In genomic region chr15:68022061-68022460, GRCh38 we compare ENCODE assay signal across 22 cellular contexts. TPM values are rescaled to one million over a fixed set of nuclear protein-coding genes. Genes with fewer than 3 reads are reported as not detected.
A peak's percentile ranks its signal among the peaks of the same experiment; 100 is the strongest.
DNase-seq lines count a peak whose midpoint lies in the region; ATAC-seq and TF ChIP-seq lines count a peak whose summit lies in the region.
"Had no signal": no experiment of that assay in that cellular context is flagged by ENCODE, and none has a peak within 500 bp of the region (broad histone marks: within the 10 kb centered on the region; RNA-seq: fewer than 3 reads in every experiment).

No MANE protein-coding gene starts in this region.

- no peak for TF ChIP-seq POLR2A in transverse colon (IDR thresholded peaks at IDR 0.05)

- no peaks in the 10 kb centered on the region for H3K36me3 ChIP-seq in colonic mucosa
- H3K36me3 ChIP-seq in transverse colon: no peaks in the 10 kb centered on the region
- H3K36me3 ChIP-seq: SJSA1, spleen, vagina had no signal

- H3K27ac Mint-ChIP-seq in neural crest cell (ENCODE audit: unreplicated experiment): peak overlapping the region; percentile 62
- H3K27ac Mint-ChIP-seq: activated naive CD4-positive, alpha-beta T cell treated with anti-CD3 and anti-CD28 coated beads, Interleukin-2, amount 10 ng/mL, durations not matched to agents 7 days and 5 days; naive thymus-derived CD8-positive, alpha-beta T cell had no signal

- H3K27ac ChIP-seq in colonic mucosa (no peak overlapping the region), right cardiac atrium (ENCODE audit: low read length) (peak overlapping the region; percentile 43), transverse colon (peak overlapping the region in 1 of 4 donors; percentile 35)
- H3K27ac ChIP-seq: coronary artery, SJSA1, vagina had no signal

- no peak overlapping the region for H3K9ac ChIP-seq in colonic mucosa (ENCODE audit: low read depth in 2 of 2, low read length in 2 of 2)

- H3K4me1 ChIP-seq in colonic mucosa (no peaks in the 10 kb centered on the region), right cardiac atrium (ENCODE audit: control insufficient read depth, insufficient read depth, low read length) (no peaks in the 10 kb centered on the region), transverse colon (no peaks in the 10 kb centered on the region)
- H3K4me1 ChIP-seq: spleen, vagina had no signal

- peak; percentile 87 for ATAC-seq in right cardiac atrium
- ATAC-seq in HG03175 (IDR thresholded peaks at IDR 0.05; ENCODE audit: unreplicated experiment): no peak
- ATAC-seq: naive thymus-derived CD8-positive, alpha-beta T cell had no signal

- intact Hi-C loops in colonic mucosa (cut with DNase I): no loop called here
- intact Hi-C loops in right cardiac atrium (cut with DNase I): no loop called here
- intact Hi-C loops in transverse colon (cut with DNase I; ENCODE audit: low total_unique reads): no loop called here

- peak; percentile 53 for TF ChIP-seq EP300 in transverse colon (IDR thresholded peaks at IDR 0.05; ENCODE audit: low read depth)

- no peak for TF ChIP-seq CTCF in colonic mucosa (IDR thresholded peaks at IDR 0.05)
- no peak for TF ChIP-seq CTCF in neural crest cell (conservative IDR thresholded peaks at IDR 0.05)
- TF ChIP-seq CTCF in transverse colon (IDR thresholded peaks at IDR 0.05): no peak

- in situ Hi-C loops in transverse colon (cut with MboI; ENCODE audit: low pct_ligation_motif_present in 1 of 4, low pct_unique_long_range_greater_than_20kb in 1 of 4, low sequenced_read_pairs in 3 of 4): no loop called here

- 58% methylated on average over 5 of the region's 5 CpGs for WGBS in right cardiac atrium
- WGBS in transverse colon (ENCODE audit: low coverage in 1 of 2), 2 donors: 73% methylated on average over 5 of the region's 5 CpGs; no CpG with 5 or more reads in 1 of the 2 donors

- no peaks in the 10 kb centered on the region for H3K9me3 ChIP-seq in colonic mucosa
- H3K9me3 ChIP-seq in right cardiac atrium (ENCODE audit: control insufficient read depth, low read length): no peaks in the 10 kb centered on the region
- H3K9me3 ChIP-seq in transverse colon: no peaks in the 10 kb centered on the region
- H3K9me3 ChIP-seq: SJSA1, spleen, vagina had no signal

- H3K9me3 Mint-ChIP-seq in neural crest cell: no peaks in the 10 kb centered on the region
- H3K9me3 Mint-ChIP-seq: activated naive CD4-positive, alpha-beta T cell treated with anti-CD3 and anti-CD28 coated beads, Interleukin-2, amount 10 ng/mL, durations not matched to agents 7 days and 5 days had no signal

- DNase-seq in colonic mucosa: peak; percentile 27
- peak; percentile 26 to 77 (median 50) for DNase-seq in right cardiac atrium
- DNase-seq in neural crest cell (ENCODE audit: low read depth, low spot score): no peak
- DNase-seq in transverse colon: peak; percentile 28
- DNase-seq in stimulated activated CD4-positive, alpha-beta T cell treated with anti-CD3 and anti-CD28 coated beads, Interleukin-4, amount 100 ng/mL, for 1 hour: no peak
- no peak for DNase-seq in NCI-H1417 (lab: John Stamatoyannopoulos, UW)
- DNase-seq in activated effector memory CD4-positive, alpha-beta T cell treated with anti-CD3 and anti-CD28 coated beads, Interleukin-2, amount 50 U/mL, for 16 hours: no peak
- DNase-seq: activated CD4-positive, CD25-positive, alpha-beta regulatory T cell; activated naive CD4-positive, alpha-beta T cell treated with anti-CD3 and anti-CD28 coated beads, Interleukin-2, amount 10 ng/mL, durations not matched to agents 7 days and 5 days; Calu3; DND-41; effector memory CD4-positive, alpha-beta T cell; naive thymus-derived CD8-positive, alpha-beta T cell; NCI-H1048; NCI-H187 treated with DMSO at 0.1 percent for 48 hours; NCI-H69; spleen; T-helper 1 cell had no signal

- H3K4me3 Mint-ChIP-seq in neural crest cell: no peak overlapping the region
- H3K4me3 Mint-ChIP-seq: activated naive CD4-positive, alpha-beta T cell treated with anti-CD3 and anti-CD28 coated beads, Interleukin-2, amount 10 ng/mL, durations not matched to agents 7 days and 5 days; naive thymus-derived CD8-positive, alpha-beta T cell had no signal

- H3K27me3 Mint-ChIP-seq in neural crest cell (ENCODE audit: low read depth): no peaks in the 10 kb centered on the region

- H3K27me3 ChIP-seq in colonic mucosa (no peaks in the 10 kb centered on the region), right cardiac atrium (ENCODE audit: control insufficient read depth, insufficient read depth) (no peaks in the 10 kb centered on the region), transverse colon (no peaks in the 10 kb centered on the region)
- H3K27me3 ChIP-seq: SJSA1, spleen, vagina had no signal

- H3K4me3 ChIP-seq in colonic mucosa (no peak overlapping the region), right cardiac atrium (ENCODE audit: low read length) (no peak overlapping the region), transverse colon (no peak overlapping the region)
- H3K4me3 ChIP-seq: coronary artery, SJSA1, spleen, vagina had no signal

- H3K4me1 Mint-ChIP-seq in neural crest cell: no peaks in the 10 kb centered on the region
- H3K4me1 Mint-ChIP-seq: activated naive CD4-positive, alpha-beta T cell treated with anti-CD3 and anti-CD28 coated beads, Interleukin-2, amount 10 ng/mL, durations not matched to agents 7 days and 5 days had no signal

- H3K36me3 Mint-ChIP-seq in neural crest cell (ENCODE audit: low read depth): no peaks in the 10 kb centered on the region
- H3K36me3 Mint-ChIP-seq: activated naive CD4-positive, alpha-beta T cell treated with anti-CD3 and anti-CD28 coated beads, Interleukin-2, amount 10 ng/mL, durations not matched to agents 7 days and 5 days; naive thymus-derived CD8-positive, alpha-beta T cell had no signal

RNA-seq across cellular contexts. Expression of gene PIAS1, which starts 32.1 kb away (rescaled TPM):
- total RNA-seq in colonic mucosa (10 to 100 TPM; 26.6 to 33.0 TPM), right cardiac atrium (10 to 100 TPM; 34.1 to 38.2 (median 35.9) TPM), neural crest cell (41.3 and 42.6 TPM in 2 replicates), transverse colon (100 to 1,000 TPM in 1 of 4 donors, 10 to 100 TPM in 3; 34.0 to 141 (median 55.4) TPM)
- polyA plus RNA-seq in right cardiac atrium: 8.7 TPM

Comparison
In these comparisons a context has a peak if more than half of its experiments do, and no peak if none do; other contexts are left out.
1. DNase-seq: peak in colonic mucosa (single experiment), right cardiac atrium (3 of 3) and transverse colon (single experiment); none in neural crest cell (single experiment), stimulated activated CD4-positive, alpha-beta T cell treated with anti-CD3 and anti-CD28 coated beads, Interleukin-4, amount 100 ng/mL, for 1 hour (single experiment), NCI-H1417 (0 of 3) and activated effector memory CD4-positive, alpha-beta T cell treated with anti-CD3 and anti-CD28 coated beads, Interleukin-2, amount 50 U/mL, for 16 hours (single experiment).